Comparison of ENCODE assay signal across 21 cellular contexts in genomic region chr7:144489504-144489903, GRCh38.
"Had no signal": no experiment of that assay in that cellular context is flagged by ENCODE, and none has a peak within 500 bp of the region (broad histone marks: within the 10 kb centered on the region; RNA-seq: fewer than 3 reads in every experiment).

No MANE protein-coding gene starts in this region.

- H3K4me1 Mint-ChIP-seq: stimulated activated memory B cell treated with anti-CD40 and anti-IgM and Interleukin-4, amounts not matched to agents 10 μg/mL and 1 μg/mL and 100 μg/mL, for 72 hours had no signal

- H3K27ac Mint-ChIP-seq: activated naive CD4-positive, alpha-beta T cell treated with anti-CD3 and anti-CD28 coated beads, Interleukin-2, amount 50 U/mL, for 72 hours; endodermal cell; neural progenitor cell; stimulated activated memory B cell treated with anti-CD40 and anti-IgM and Interleukin-4, amounts not matched to agents 10 μg/mL and 1 μg/mL and 100 μg/mL, for 72 hours had no signal

- H3K27me3 Mint-ChIP-seq: naive thymus-derived CD4-positive, alpha-beta T cell; stimulated activated memory B cell treated with anti-CD40 and anti-IgM and Interleukin-4, amounts not matched to agents 10 μg/mL and 1 μg/mL and 100 μg/mL, for 72 hours had no signal

- H3K36me3 Mint-ChIP-seq: neural progenitor cell had no signal

- H3K9me3 Mint-ChIP-seq: activated naive CD4-positive, alpha-beta T cell treated with anti-CD3 and anti-CD28 coated beads, Interleukin-2, amount 50 U/mL, for 72 hours; neural progenitor cell; stimulated activated memory B cell treated with anti-CD40 and anti-IgM and Interleukin-4, amounts not matched to agents 10 μg/mL and 1 μg/mL and 100 μg/mL, for 72 hours had no signal

- ATAC-seq: activated naive CD4-positive, alpha-beta T cell treated with anti-CD3 and anti-CD28 coated beads, Interleukin-2, amount 50 U/mL, for 72 hours; gastrocnemius medialis; left lung; naive thymus-derived CD4-positive, alpha-beta T cell; stimulated activated memory B cell treated with anti-CD40 and anti-IgM and Interleukin-4, amounts not matched to agents 10 μg/mL and 1 μg/mL and 100 μg/mL, for 72 hours had no signal

- DNase-seq: activated CD4-positive, alpha-beta T cell treated with anti-CD3 and anti-CD28 coated beads for 1 hour; activated CD4-positive, alpha-beta T cell treated with anti-CD3 and anti-CD28 coated beads, Interleukin-2, amount 50 U/mL, for 1 hour; activated T-cell treated with anti-CD3 and anti-CD28 coated beads, Interleukin-2, amount 50 U/mL, for 1 hour; brain microvascular endothelial cell; caudate nucleus; endodermal cell; esophagus squamous epithelium; gastrocnemius medialis; hippocampal formation; kidney glomerular epithelial cell; left lung; naive thymus-derived CD4-positive, alpha-beta T cell; retina; sigmoid colon; stimulated activated CD4-positive, alpha-beta T cell treated with anti-CD3 and anti-CD28 coated beads, Interleukin-15, amount 100 ng/mL, for 24 hours; testis; trophoblast cell; WERI-Rb-1 had no signal

- H3K4me3 Mint-ChIP-seq: endodermal cell; naive thymus-derived CD4-positive, alpha-beta T cell; neural progenitor cell; stimulated activated memory B cell treated with anti-CD40 and anti-IgM and Interleukin-4, amounts not matched to agents 10 μg/mL and 1 μg/mL and 100 μg/mL, for 72 hours had no signal
